In the genomic region with DNA sequence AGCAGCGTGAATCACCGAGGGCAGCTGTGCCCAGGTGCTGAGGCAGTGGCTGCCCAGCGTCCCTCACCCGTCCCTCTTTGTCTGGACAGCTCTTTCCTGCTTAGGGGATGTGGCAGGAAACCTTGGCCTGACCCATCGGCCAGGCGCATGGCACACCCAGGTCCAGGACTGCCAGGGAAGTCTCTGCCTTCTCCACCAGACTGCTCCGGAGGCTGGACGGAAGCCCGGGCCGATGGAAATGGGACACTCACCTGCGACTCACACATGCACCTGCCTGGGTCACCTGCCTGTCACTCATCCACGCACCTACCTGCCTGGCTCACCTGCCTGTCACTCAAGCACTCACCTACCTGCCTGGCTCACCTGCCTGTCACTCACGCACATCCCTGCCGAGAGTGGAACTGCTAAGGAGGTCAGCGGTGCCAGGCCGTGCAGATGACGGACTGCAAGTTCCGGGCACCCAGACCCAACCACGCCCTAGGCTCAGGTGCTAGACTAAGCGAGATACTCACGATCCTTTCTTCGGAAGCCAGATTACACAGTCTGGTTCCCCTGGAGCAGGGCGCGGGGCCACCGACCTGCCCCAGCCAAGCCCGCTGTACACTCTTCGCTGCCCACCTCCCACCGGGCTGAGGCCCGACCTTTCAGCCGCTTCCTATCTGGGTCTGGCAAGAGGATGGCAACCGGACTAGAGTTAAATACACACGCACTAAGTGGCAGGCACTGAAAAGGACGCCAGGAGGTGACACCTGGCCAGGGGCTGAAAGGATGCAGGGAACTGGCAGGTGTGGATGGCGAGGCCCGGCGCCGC, we compare ENCODE assay signal across 1 cellular context.
TF ChIP-seq lines count a peak whose summit lies in the region.

No MANE protein-coding gene starts in this region.

TF ChIP-seq in A549, 52 proteins besides CTCF, POLR2A, EP300 and RAD21:
- TF ChIP-seq, protein P1, sequence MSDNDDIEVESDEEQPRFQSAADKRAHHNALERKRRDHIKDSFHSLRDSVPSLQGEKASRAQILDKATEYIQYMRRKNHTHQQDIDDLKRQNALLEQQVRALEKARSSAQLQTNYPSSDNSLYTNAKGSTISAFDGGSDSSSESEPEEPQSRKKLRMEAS (IDR thresholded peaks at IDR 0.05), result no peak
- TF ChIP-seq HOXA7 (CRISPR knock-in tag; IDR thresholded peaks at IDR 0.05), result no peak
- TF ChIP-seq, protein P2, sequence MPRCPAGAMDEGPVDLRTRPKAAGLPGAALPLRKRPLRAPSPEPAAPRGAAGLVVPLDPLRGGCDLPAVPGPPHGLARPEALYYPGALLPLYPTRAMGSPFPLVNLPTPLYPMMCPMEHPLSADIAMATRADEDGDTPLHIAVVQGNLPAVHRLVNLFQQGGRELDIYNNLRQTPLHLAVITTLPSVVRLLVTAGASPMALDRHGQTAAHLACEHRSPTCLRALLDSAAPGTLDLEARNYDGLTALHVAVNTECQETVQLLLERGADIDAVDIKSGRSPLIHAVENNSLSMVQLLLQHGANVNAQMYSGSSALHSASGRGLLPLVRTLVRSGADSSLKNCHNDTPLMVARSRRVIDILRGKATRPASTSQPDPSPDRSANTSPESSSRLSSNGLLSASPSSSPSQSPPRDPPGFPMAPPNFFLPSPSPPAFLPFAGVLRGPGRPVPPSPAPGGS (IDR thresholded peaks at IDR 0.05), result no peak
